ENCODE assay signal across 1 cellular context in the genomic region with DNA sequence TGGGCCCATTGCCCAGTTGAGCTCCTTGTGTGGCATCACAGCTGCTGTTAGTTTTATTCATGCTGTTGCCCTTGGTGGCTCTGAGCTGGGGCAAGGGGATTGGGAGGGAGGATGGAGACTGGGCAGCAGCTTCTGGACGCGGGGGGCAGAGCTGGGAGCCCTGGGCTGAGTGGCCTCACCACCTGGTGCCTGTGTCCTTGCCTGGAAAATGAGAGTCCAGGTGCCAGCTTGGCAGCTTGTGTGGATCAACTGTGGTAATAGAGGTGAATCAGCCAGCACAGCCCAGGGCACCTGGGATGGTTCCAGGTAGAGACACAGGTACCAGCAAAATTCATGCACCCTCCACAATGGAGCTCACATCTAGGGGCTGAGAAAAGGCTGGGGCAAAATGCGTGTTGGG.
TF ChIP-seq lines count a peak whose summit lies in the region.

No MANE protein-coding gene starts in this region.

TF ChIP-seq in HepG2, 621 proteins besides CTCF, POLR2A, EP300 and RAD21:
- no peak for TF ChIP-seq ZNF83 (CRISPR knock-in tag; IDR thresholded peaks at IDR 0.05; ENCODE audit: borderline replicate concordance)
- no peak for TF ChIP-seq CCAR2 (optimal IDR thresholded peaks at IDR 0.05; ENCODE audit: low read depth, low read length)
- TF ChIP-seq, protein P1, sequence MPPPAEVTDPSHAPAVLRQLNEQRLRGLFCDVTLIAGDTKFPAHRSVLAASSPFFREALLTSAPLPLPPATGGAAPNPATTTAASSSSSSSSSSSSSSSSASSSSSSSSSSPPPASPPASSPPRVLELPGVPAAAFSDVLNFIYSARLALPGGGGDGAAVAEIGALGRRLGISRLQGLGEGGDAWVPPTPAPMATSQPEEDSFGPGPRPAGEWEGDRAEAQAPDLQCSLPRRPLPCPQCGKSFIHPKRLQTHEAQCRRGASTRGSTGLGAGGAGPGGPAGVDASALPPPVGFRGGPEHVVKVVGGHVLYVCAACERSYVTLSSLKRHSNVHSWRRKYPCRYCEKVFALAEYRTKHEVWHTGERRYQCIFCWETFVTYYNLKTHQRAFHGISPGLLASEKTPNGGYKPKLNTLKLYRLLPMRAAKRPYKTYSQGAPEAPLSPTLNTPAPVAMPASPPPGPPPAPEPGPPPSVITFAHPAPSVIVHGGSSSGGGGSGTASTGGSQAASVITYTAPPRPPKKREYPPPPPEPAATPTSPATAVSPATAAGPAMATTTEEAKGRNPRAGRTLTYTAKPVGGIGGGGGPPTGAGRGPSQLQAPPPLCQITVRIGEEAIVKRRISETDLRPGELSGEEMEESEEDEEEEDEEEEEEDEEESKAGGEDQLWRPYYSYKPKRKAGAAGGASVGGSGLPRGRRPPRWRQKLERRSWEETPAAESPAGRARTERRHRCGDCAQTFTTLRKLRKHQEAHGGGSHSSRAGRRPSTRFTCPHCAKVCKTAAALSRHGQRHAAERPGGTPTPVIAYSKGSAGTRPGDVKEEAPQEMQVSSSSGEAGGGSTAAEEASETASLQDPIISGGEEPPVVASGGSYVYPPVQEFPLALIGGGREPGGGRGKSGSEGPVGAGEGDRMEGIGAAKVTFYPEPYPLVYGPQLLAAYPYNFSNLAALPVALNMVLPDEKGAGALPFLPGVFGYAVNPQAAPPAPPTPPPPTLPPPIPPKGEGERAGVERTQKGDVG (CRISPR knock-in tag; IDR thresholded peaks at IDR 0.05; ENCODE audit: borderline replicate concordance) = no peak
- TF ChIP-seq ZNF781 (CRISPR knock-in tag; IDR thresholded peaks at IDR 0.05; ENCODE audit: borderline replicate concordance, not compliant biosample characterization) = no peak
- TF ChIP-seq MIXL1 (CRISPR knock-in tag; IDR thresholded peaks at IDR 0.05) = no peak
- no peak for TF ChIP-seq MAFK (conservative IDR thresholded peaks at IDR 0.05 in 1 of 2, IDR thresholded peaks at IDR 0.05 in 1 of 2; ENCODE audit: low read length in 2 of 2)
- TF ChIP-seq ASH2L (IDR thresholded peaks at IDR 0.05; ENCODE audit: insufficient read length, low read depth, low read length) = no peak
- TF ChIP-seq ZNF180 (CRISPR knock-in tag; IDR thresholded peaks at IDR 0.05; ENCODE audit: borderline replicate concordance, low read depth) = no peak
- TF ChIP-seq SMARCE1 (IDR thresholded peaks at IDR 0.05; ENCODE audit: borderline replicate concordance) = no peak
- no peak for TF ChIP-seq ZNF138 (CRISPR knock-in tag; IDR thresholded peaks at IDR 0.05; ENCODE audit: low read depth)
- TF ChIP-seq ZNF724P (CRISPR knock-in tag; IDR thresholded peaks at IDR 0.05; ENCODE audit: borderline replicate concordance) = no peak
- no peak for TF ChIP-seq ZSCAN25 (CRISPR knock-in tag; IDR thresholded peaks at IDR 0.05)
- TF ChIP-seq CREB3 (CRISPR knock-in tag; IDR thresholded peaks at IDR 0.05) = no peak
- TF ChIP-seq ZBTB44 (CRISPR knock-in tag; IDR thresholded peaks at IDR 0.05) = no peak
- TF ChIP-seq PPARG (CRISPR knock-in tag; conservative IDR thresholded peaks at IDR 0.05) = no peak
- no peak for TF ChIP-seq TEAD3 (CRISPR knock-in tag; optimal IDR thresholded peaks at IDR 0.05; ENCODE audit: borderline replicate concordance)
